1 cellular context compared by ENCODE assay signal in the genomic region with DNA sequence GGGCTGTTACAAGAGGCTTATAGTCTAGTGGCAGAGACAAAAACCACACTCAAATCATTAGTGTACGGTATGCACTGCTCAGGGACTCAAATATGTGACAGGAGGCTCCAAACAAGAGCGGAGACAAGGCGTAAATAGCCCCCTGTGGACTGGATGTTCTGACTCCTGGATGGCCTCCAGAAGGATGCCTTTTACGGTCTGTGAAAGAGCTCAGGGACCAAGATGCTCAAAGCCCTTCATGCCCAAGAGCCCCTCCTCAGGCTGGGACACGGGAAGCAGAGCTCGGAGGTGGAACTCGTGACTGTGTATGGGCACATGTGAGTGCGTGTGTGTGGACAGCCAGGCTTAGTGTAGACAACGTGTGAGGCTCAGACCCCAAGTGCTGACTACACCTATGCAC.
TF ChIP-seq lines count a peak whose summit lies in the region.

No MANE protein-coding gene starts in this region.

TF ChIP-seq in HCT116, 20 proteins besides CTCF, POLR2A, EP300 and RAD21 (continued from another document):
- TF ChIP-seq, protein P1, sequence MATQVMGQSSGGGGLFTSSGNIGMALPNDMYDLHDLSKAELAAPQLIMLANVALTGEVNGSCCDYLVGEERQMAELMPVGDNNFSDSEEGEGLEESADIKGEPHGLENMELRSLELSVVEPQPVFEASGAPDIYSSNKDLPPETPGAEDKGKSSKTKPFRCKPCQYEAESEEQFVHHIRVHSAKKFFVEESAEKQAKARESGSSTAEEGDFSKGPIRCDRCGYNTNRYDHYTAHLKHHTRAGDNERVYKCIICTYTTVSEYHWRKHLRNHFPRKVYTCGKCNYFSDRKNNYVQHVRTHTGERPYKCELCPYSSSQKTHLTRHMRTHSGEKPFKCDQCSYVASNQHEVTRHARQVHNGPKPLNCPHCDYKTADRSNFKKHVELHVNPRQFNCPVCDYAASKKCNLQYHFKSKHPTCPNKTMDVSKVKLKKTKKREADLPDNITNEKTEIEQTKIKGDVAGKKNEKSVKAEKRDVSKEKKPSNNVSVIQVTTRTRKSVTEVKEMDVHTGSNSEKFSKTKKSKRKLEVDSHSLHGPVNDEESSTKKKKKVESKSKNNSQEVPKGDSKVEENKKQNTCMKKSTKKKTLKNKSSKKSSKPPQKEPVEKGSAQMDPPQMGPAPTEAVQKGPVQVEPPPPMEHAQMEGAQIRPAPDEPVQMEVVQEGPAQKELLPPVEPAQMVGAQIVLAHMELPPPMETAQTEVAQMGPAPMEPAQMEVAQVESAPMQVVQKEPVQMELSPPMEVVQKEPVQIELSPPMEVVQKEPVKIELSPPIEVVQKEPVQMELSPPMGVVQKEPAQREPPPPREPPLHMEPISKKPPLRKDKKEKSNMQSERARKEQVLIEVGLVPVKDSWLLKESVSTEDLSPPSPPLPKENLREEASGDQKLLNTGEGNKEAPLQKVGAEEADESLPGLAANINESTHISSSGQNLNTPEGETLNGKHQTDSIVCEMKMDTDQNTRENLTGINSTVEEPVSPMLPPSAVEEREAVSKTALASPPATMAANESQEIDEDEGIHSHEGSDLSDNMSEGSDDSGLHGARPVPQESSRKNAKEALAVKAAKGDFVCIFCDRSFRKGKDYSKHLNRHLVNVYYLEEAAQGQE (IDR thresholded peaks at IDR 0.05; ENCODE audit: low read depth): no peak
- no peak for TF ChIP-seq FOSL1 (IDR thresholded peaks at IDR 0.05; ENCODE audit: low read depth)
- TF ChIP-seq JUND (IDR thresholded peaks at IDR 0.05): no peak
- TF ChIP-seq EZH2phosphoT487 (IDR thresholded peaks at IDR 0.05; ENCODE audit: borderline replicate concordance): no peak
- TF ChIP-seq YY1 (IDR thresholded peaks at IDR 0.05; ENCODE audit: extremely low read depth, insufficient replicate concordance, low read depth, low read length): no peak
- no peak for TF ChIP-seq SIN3A (IDR thresholded peaks at IDR 0.05; ENCODE audit: low read depth)
- no peak for TF ChIP-seq CEBPB (IDR thresholded peaks at IDR 0.05; ENCODE audit: low read depth)
- no peak for TF ChIP-seq TCF7L2 (IDR thresholded peaks at IDR 0.05; ENCODE audit: borderline replicate concordance, extremely low read depth, insufficient read depth, insufficient read length)
- no peak for TF ChIP-seq CBX3 (IDR thresholded peaks at IDR 0.05; ENCODE audit: low read depth)
- no peak for TF ChIP-seq ELF1 (IDR thresholded peaks at IDR 0.05; ENCODE audit: borderline replicate concordance, low read depth)
- TF ChIP-seq SRF (IDR thresholded peaks at IDR 0.05; ENCODE audit: low read depth): no peak
- TF ChIP-seq ZNF274 (IDR thresholded peaks at IDR 0.05; ENCODE audit: low read depth, low read length): no peak
